In the genomic region with DNA sequence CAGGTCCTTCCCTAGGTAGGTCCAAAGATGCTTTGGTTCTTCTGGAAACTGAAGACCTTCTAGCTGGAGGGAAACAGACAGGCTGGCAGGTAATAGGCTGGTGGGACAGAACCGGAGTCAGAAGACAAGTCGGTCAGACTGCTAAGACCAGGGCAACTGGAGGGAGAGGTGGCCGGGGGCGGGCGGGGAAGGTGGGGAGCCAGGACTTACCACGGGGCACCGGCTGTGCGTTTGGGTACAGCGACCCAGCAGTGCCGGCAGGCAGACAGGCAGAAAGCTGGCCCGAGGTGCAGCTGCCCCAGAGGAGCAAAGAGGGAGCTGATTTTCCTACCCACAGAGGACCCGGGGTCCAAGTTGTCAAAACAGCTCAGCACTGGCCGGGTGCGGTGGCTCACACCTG, we compare ENCODE assay signal across 21 cellular contexts. TPM values are rescaled to one million over a fixed set of nuclear protein-coding genes. Genes with fewer than 3 reads are reported as not detected.
A peak's percentile ranks its signal among the peaks of the same experiment; 100 is the strongest.
DNase-seq lines count a peak whose midpoint lies in the region; ATAC-seq, FAIRE-seq and TF ChIP-seq lines count a peak whose summit lies in the region.
"Had no signal": no experiment of that assay in that cellular context is flagged by ENCODE, and none has a peak within 500 bp of the region (broad histone marks: within the 10 kb centered on the region; RNA-seq: fewer than 3 reads in every experiment).

No MANE protein-coding gene starts in this region.

- H2BK20ac ChIP-seq in H9 (ENCODE audit: low read depth, low read length, poor library complexity, severe bottlenecking) = no peak overlapping the region

- in situ Hi-C loops in gastrocnemius medialis (cut with MboI; ENCODE audit: low sequenced_read_pairs in 4 of 4) = no loop called here

- H3K79me2 ChIP-seq in H9 (ENCODE audit: insufficient read depth, low read length) (no peaks in the 10 kb centered on the region), astrocyte (ENCODE audit: insufficient read depth, low read length) (no peaks in the 10 kb centered on the region)

- no peak overlapping the region for H4K91ac ChIP-seq in H9 (ENCODE audit: insufficient read length, low read depth, low read length)

- H3K4me1 Mint-ChIP-seq in H9 (peaks cover 0 to 3% of the 10 kb centered on the region in 2 experiments; a peak in 1 of 4 replicates), astrocyte (ENCODE audit: low read depth, unreplicated experiment) (no peaks in the 10 kb centered on the region), progenitor cell of endocrine pancreas (ENCODE audit: low read depth) (peaks cover 2% of the 10 kb centered on the region)
- peaks cover 28% of the 10 kb centered on the region for H3K4me1 Mint-ChIP-seq in stimulated activated effector memory CD8-positive, alpha-beta T cell treated with anti-CD3 and anti-CD28 coated beads, Interleukin-12 subunit alpha, Interleukin-12 subunit beta, amount 100 ng/mL, for 72 hours

- H3K36me3 ChIP-seq in astrocyte (ENCODE audit: insufficient read depth, low read length) (no peaks in the 10 kb centered on the region), iPS-15b (ENCODE audit: control insufficient read depth, insufficient read depth, low read length) (no peaks in the 10 kb centered on the region), gastrocnemius medialis (no peaks in the 10 kb centered on the region)
- H3K36me3 ChIP-seq: MG63 had no signal

- H3K56ac ChIP-seq in H9 (ENCODE audit: insufficient read length, low read depth, low read length) = no peak overlapping the region

- H3K23ac ChIP-seq in H9 (ENCODE audit: insufficient read length, low read depth, low read length) = no peak overlapping the region

- H3K4me3 Mint-ChIP-seq in H9 (no peak overlapping the region), astrocyte (ENCODE audit: unreplicated experiment) (no peak overlapping the region), progenitor cell of endocrine pancreas (ENCODE audit: low read depth) (no peak overlapping the region)
- H3K4me3 Mint-ChIP-seq in stimulated activated effector memory CD8-positive, alpha-beta T cell treated with anti-CD3 and anti-CD28 coated beads, Interleukin-12 subunit alpha, Interleukin-12 subunit beta, amount 100 ng/mL, for 72 hours = peak overlapping the region; percentile 14
- H3K4me3 Mint-ChIP-seq: IgD-negative memory B cell had no signal

- H3K14ac ChIP-seq in H9 (ENCODE audit: insufficient read depth, low read length) = no peak overlapping the region

- H3K27ac Mint-ChIP-seq in H9 (no peak overlapping the region), astrocyte (ENCODE audit: unreplicated experiment) (peak overlapping the region; percentile 58), progenitor cell of endocrine pancreas (no peak overlapping the region)
- H3K27ac Mint-ChIP-seq in stimulated activated effector memory CD8-positive, alpha-beta T cell treated with anti-CD3 and anti-CD28 coated beads, Interleukin-12 subunit alpha, Interleukin-12 subunit beta, amount 100 ng/mL, for 72 hours = no peak overlapping the region
- H3K27ac Mint-ChIP-seq: IgD-negative memory B cell had no signal

- peak; percentile 30 for DNase-seq in H9
- no peak for DNase-seq in astrocyte (ENCODE audit: low read depth)
- DNase-seq in stimulated activated effector memory CD8-positive, alpha-beta T cell treated with anti-CD3 and anti-CD28 coated beads, Interleukin-12 subunit alpha, Interleukin-12 subunit beta, amount 100 ng/mL, for 72 hours (ENCODE audit: low spot score in 2 of 2) = no peak
- no peak for DNase-seq in gastrocnemius medialis
- DNase-seq in NCI-H1105 (lab: John Stamatoyannopoulos, UW) = no peak
- no peak for DNase-seq in progenitor cell of endocrine pancreas (ENCODE audit: low spot score, unreplicated experiment)
- no peak for DNase-seq in NCI-H1048 (lab: John Stamatoyannopoulos, UW)
- DNase-seq: AML-193; HCEC 1CT; MG63; NCI-H1092 treated with DMSO at 0.1 percent for 48 hours; NCI-H1694; NK-92 treated with Interleukin-12 subunit alpha and Interleukin-12 subunit beta, amount 100 ng/mL, for 24 hours; PC-3; SIG-M5 had no signal

- no peaks in the 10 kb centered on the region for H3K9me3 ChIP-seq in H9 (ENCODE audit: control insufficient read depth, low read depth, low read length)
- H3K9me3 ChIP-seq in astrocyte (ENCODE audit: insufficient read depth, low read depth, low read length) = no peaks in the 10 kb centered on the region
- H3K9me3 ChIP-seq in iPS-15b (ENCODE audit: control insufficient read depth, insufficient read depth, low read length) = no peaks in the 10 kb centered on the region
- H3K9me3 ChIP-seq in gastrocnemius medialis = no peaks in the 10 kb centered on the region
- H3K9me3 ChIP-seq: MG63 had no signal

- no peak overlapping the region for H3K4ac ChIP-seq in H9 (ENCODE audit: low read depth, low read length)

- H3K4me3 ChIP-seq in astrocyte (ENCODE audit: insufficient read depth, low read depth, low read length) (no peak overlapping the region), iPS-15b (ENCODE audit: low read depth, low read length) (peak overlapping the region; percentile 39), gastrocnemius medialis (no peak overlapping the region)

- no peak overlapping the region for H2AFZ ChIP-seq in H9 (ENCODE audit: low read length)
- H2AFZ ChIP-seq in astrocyte (ENCODE audit: low read depth, low read length) = no peak overlapping the region

- no peaks in the 10 kb centered on the region for H4K20me1 ChIP-seq in H9 (ENCODE audit: control insufficient read depth, insufficient read depth, insufficient read length)
- H4K20me1 ChIP-seq in astrocyte (ENCODE audit: insufficient read depth, low read length) = no peaks in the 10 kb centered on the region

- no peaks in the 10 kb centered on the region for H3K23me2 ChIP-seq in H9 (ENCODE audit: insufficient read length, low read depth, low read length, poor library complexity, severe bottlenecking)

- H2BK15ac ChIP-seq in H9 (ENCODE audit: low read depth, low read length) = no peak overlapping the region

- H3K27ac ChIP-seq in H9 (ENCODE audit: insufficient read length, low read depth, low read length) (no peak overlapping the region), astrocyte (ENCODE audit: low read depth, low read length) (no peak overlapping the region), gastrocnemius medialis (no peak overlapping the region)
- H3K27ac ChIP-seq: RWPE1 had no signal

- H3K18ac ChIP-seq in H9 (ENCODE audit: insufficient read length, low read depth, low read length) = no peak overlapping the region

- H2BK12ac ChIP-seq in H9 (ENCODE audit: insufficient read length, low read depth, low read length) = no peak overlapping the region

- H2BK5ac ChIP-seq in H9 (ENCODE audit: insufficient read length, low read length) = no peak overlapping the region

- H2AK5ac ChIP-seq in H9 (ENCODE audit: insufficient read length, low read length) = no peak overlapping the region

- no peaks in the 10 kb centered on the region for H3K36me3 Mint-ChIP-seq in H9 (ENCODE audit: insufficient read depth in 1 of 3, low read depth in 3 of 3)
- H3K36me3 Mint-ChIP-seq in astrocyte (ENCODE audit: low read depth, unreplicated experiment) = no peaks in the 10 kb centered on the region
- H3K36me3 Mint-ChIP-seq in stimulated activated effector memory CD8-positive, alpha-beta T cell treated with anti-CD3 and anti-CD28 coated beads, Interleukin-12 subunit alpha, Interleukin-12 subunit beta, amount 100 ng/mL, for 72 hours = no peaks in the 10 kb centered on the region
- H3K36me3 Mint-ChIP-seq in progenitor cell of endocrine pancreas (ENCODE audit: insufficient read depth) = no peaks in the 10 kb centered on the region
- H3K36me3 Mint-ChIP-seq: CD14-positive monocyte, IgD-negative memory B cell had no signal

- H3K4me1 ChIP-seq in H9 (ENCODE audit: insufficient read depth, low read length) (no peaks in the 10 kb centered on the region), astrocyte (ENCODE audit: insufficient read depth, low read length) (no peaks in the 10 kb centered on the region), iPS-15b (ENCODE audit: control insufficient read depth, insufficient read depth, low read length) (no peaks in the 10 kb centered on the region), gastrocnemius medialis (no peaks in the 10 kb centered on the region)

- ATAC-seq in stimulated activated effector memory CD8-positive, alpha-beta T cell treated with anti-CD3 and anti-CD28 coated beads, Interleukin-12 subunit alpha, Interleukin-12 subunit beta, amount 100 ng/mL, for 72 hours = no peak
- no peak for ATAC-seq in gastrocnemius medialis
- ATAC-seq: PC-3 had no signal

- H3K9me3 Mint-ChIP-seq in H9 (no peaks in the 10 kb centered on the region), astrocyte (ENCODE audit: unreplicated experiment) (no peaks in the 10 kb centered on the region), progenitor cell of endocrine pancreas (ENCODE audit: low read depth) (peaks cover under 1% of the 10 kb centered on the region)
- no peaks in the 10 kb centered on the region for H3K9me3 Mint-ChIP-seq in stimulated activated effector memory CD8-positive, alpha-beta T cell treated with anti-CD3 and anti-CD28 coated beads, Interleukin-12 subunit alpha, Interleukin-12 subunit beta, amount 100 ng/mL, for 72 hours
- H3K9me3 Mint-ChIP-seq: IgD-negative memory B cell had no signal

- intact Hi-C loops in gastrocnemius medialis (cut with DNase I; ENCODE audit: low total_unique reads) = loop anchor here (2.0 kb wide), 1 partner anchor 14 kb away; no protein-coding TSS in a partner anchor

- H3K9ac ChIP-seq in H9 (ENCODE audit: extremely low read depth, insufficient read length, low read length) (no peak overlapping the region), astrocyte (ENCODE audit: low read length) (no peak overlapping the region), iPS-15b (ENCODE audit: low read depth, low read length) (no peak overlapping the region)

- TF ChIP-seq CTCF in H9 (conservative IDR thresholded peaks at IDR 0.05) = no peak
- TF ChIP-seq CTCF in astrocyte (IDR thresholded peaks at IDR 0.05; ENCODE audit: insufficient read depth, low read depth, low read length) = no peak
- no peak for TF ChIP-seq CTCF in gastrocnemius medialis (IDR thresholded peaks at IDR 0.05 in 4 of 5, conservative IDR thresholded peaks at IDR 0.05 in 1 of 5)
- TF ChIP-seq CTCF in progenitor cell of endocrine pancreas (IDR thresholded peaks at IDR 0.05; ENCODE audit: unreplicated experiment) = no peak

- H4K8ac ChIP-seq in H9 (replicated peaks; ENCODE audit: insufficient read length, low read depth, low read length) = no peak overlapping the region

- H2BK120ac ChIP-seq in H9 (ENCODE audit: low read depth, low read length, poor library complexity, severe bottlenecking) = no peak overlapping the region

- H3K27me3 ChIP-seq in H9 (ENCODE audit: insufficient read depth, low read length) (no peaks in the 10 kb centered on the region; the same call in 1 of the 2 replicates), astrocyte (ENCODE audit: insufficient read depth, low read length) (no peaks in the 10 kb centered on the region), iPS-15b (ENCODE audit: control insufficient read depth, insufficient read depth, low read length) (no peaks in the 10 kb centered on the region), gastrocnemius medialis (peaks cover 8 to 11% (median 9%) of the 10 kb centered on the region in 3 donors)
- H3K27me3 ChIP-seq: MG63 had no signal

- H3T11ph ChIP-seq in H9 (ENCODE audit: low read length) = no peak overlapping the region

- WGBS in H9 (ENCODE audit: extremely low coverage, insufficient read length, low lambda C conversion rate) = no CpG with 5 or more reads among the region's 14 CpGs

- H4K5ac ChIP-seq in H9 (ENCODE audit: insufficient read length, low read depth, low read length) = no peak overlapping the region

- TF ChIP-seq POLR2A in gastrocnemius medialis (IDR thresholded peaks at IDR 0.05) = no peak

- H3K79me1 ChIP-seq in H9 (ENCODE audit: insufficient read depth, low read depth, low read length, poor library complexity, severe bottlenecking) = no peaks in the 10 kb centered on the region

- no peak for FAIRE-seq in astrocyte (lab: Jason Lieb, UNC)

- H3K4me2 ChIP-seq in H9 (ENCODE audit: insufficient read depth, insufficient read length, low read length) (no peak overlapping the region), astrocyte (ENCODE audit: low read length) (no peak overlapping the region)

- H3K27me3 Mint-ChIP-seq in H9 (ENCODE audit: low read depth) (peaks cover 49% of the 10 kb centered on the region), astrocyte (ENCODE audit: low read depth, unreplicated experiment) (peaks cover 17% of the 10 kb centered on the region), progenitor cell of endocrine pancreas (peaks cover 28% of the 10 kb centered on the region)

RNA-seq across cellular contexts. Expression of a gene that starts 0.6 kb away (rescaled TPM):
- total RNA-seq in H9 (2021) (0.15 and 0.17 TPM in 2 replicates), astrocyte (not detected in 2 replicates), gastrocnemius medialis (not detected), progenitor cell of endocrine pancreas (not detected in 2 replicates)
- total RNA-seq: G401, PC-3 had no signal

RNA-seq across cellular contexts. Expression of a gene that starts 36.9 kb away (rescaled TPM):
- total RNA-seq in H9 (2021) (85.6 and 87.3 TPM in 2 replicates), astrocyte (94.8 and 109 TPM in 2 replicates), gastrocnemius medialis (100 to 1,000 TPM; 327 to 543 (median 393) TPM), progenitor cell of endocrine pancreas (104 and 111 TPM in 2 replicates)

RNA-seq across cellular contexts. Expression of a gene that starts 37.3 kb away (rescaled TPM):
- total RNA-seq in H9 (2021) (1.3 and 1.5 TPM in 2 replicates), astrocyte (0.82 and 1.7 TPM in 2 replicates), gastrocnemius medialis (1 to 10 TPM; 1.9 to 5.7 (median 4.3) TPM), progenitor cell of endocrine pancreas (2.8 and 3.3 TPM in 2 replicates)
- total RNA-seq: NCI-H460, PC-3 had no signal

RNA-seq across cellular contexts. Expression of a gene that starts 43.6 kb away (rescaled TPM):
- total RNA-seq in H9 (2021) (0.11 and 0.18 TPM in 2 replicates), astrocyte (not detected in 2 replicates), gastrocnemius medialis (10 to 100 TPM in 1 of 4 donors, 1 to 10 TPM in 3; 6.1 to 11.4 (median 7.6) TPM), progenitor cell of endocrine pancreas (0.98 and 1.3 TPM in 2 replicates)
- total RNA-seq: G401, NCI-H460 had no signal

RNA-seq across cellular contexts. Expression of a gene that starts 47.2 kb away (rescaled TPM):
- total RNA-seq in H9 (2021) (13.7 and 15.6 TPM in 2 replicates), astrocyte (43.1 and 44.3 TPM in 2 replicates), gastrocnemius medialis (10 to 100 TPM; 19.1 to 46.4 (median 36.4) TPM), progenitor cell of endocrine pancreas (34.1 and 34.2 TPM in 2 replicates)
